8 cellular contexts compared by ENCODE assay signal in genomic region chr1:207454046-207454964, GRCh38. TPM values are rescaled to one million over a fixed set of nuclear protein-coding genes. Genes with fewer than 3 reads are reported as not detected.
A peak's percentile ranks its signal among the peaks of the same experiment; 100 is the strongest.
DNase-seq lines count a peak whose midpoint lies in the region; ATAC-seq, FAIRE-seq and TF ChIP-seq lines count a peak whose summit lies in the region.

Gene CR2, plus strand, starts transcription at chr1:207454328. Its CDS starts 91 bp downstream, at chr1:207454419.

- TF ChIP-seq CTCF in HEK293 (tag by site-specific recombination; IDR thresholded peaks at IDR 0.05) (peak; percentile 89), foreskin keratinocyte (conservative IDR thresholded peaks at IDR 0.05) (peak; percentile 23), tibial nerve (IDR thresholded peaks at IDR 0.05) (peak in 2 of 5 experiments; percentile 6 to 22)

- POLR2A ChIA-PET in HEK293 (lab: Yijun Ruan, JAX) = no interaction called here

- peaks cover 100% of the 10 kb centered on the region for H3K27me3 ChIP-seq in foreskin keratinocyte
- H3K27me3 ChIP-seq in neuron (ENCODE audit: insufficient read depth, low read length) = peaks cover 55% of the 10 kb centered on the region
- H3K27me3 ChIP-seq in tibial nerve = peaks cover 0 to 38% of the 10 kb centered on the region in 2 donors

- H3K4me1 ChIP-seq in HEK293 (ENCODE audit: control insufficient read depth, insufficient read depth, low read length) = no peaks in the 10 kb centered on the region
- H3K4me1 ChIP-seq in foreskin keratinocyte = no peaks in the 10 kb centered on the region
- no peaks in the 10 kb centered on the region for H3K4me1 ChIP-seq in neuron (ENCODE audit: insufficient read depth, low read length)
- H3K4me1 ChIP-seq in tibial nerve = peaks cover 0 to 17% (median 11%) of the 10 kb centered on the region in 4 donors

- H3K27ac ChIP-seq in HEK293 (ENCODE audit: extremely low read depth, low read depth, low read length) = no peak within 1 kb of the TSS; the same call in 1 of the 2 replicates
- no peak within 1 kb of the TSS for H3K27ac ChIP-seq in foreskin keratinocyte
- peak within 1 kb of the TSS in 1 of 4 donors; percentile 51 for H3K27ac ChIP-seq in tibial nerve

- H3K4me3 ChIP-seq in HEK293 (ENCODE audit: low read depth, low read length) = peak within 1 kb of the TSS; percentile 58
- H3K4me3 ChIP-seq in neuron (ENCODE audit: low read length) = no peak within 1 kb of the TSS
- peak within 1 kb of the TSS; percentile 7 to 56 (median 44) for H3K4me3 ChIP-seq in tibial nerve

- peak; percentile 81 for ATAC-seq in foreskin keratinocyte

- CTCF ChIA-PET in HEK293 (lab: Yijun Ruan, JAX) = interaction anchor here (0.6 to 4.0 kb wide), 9 partner anchors 10 to 56 kb away, joined by 3 to 16 read pairs (median 6); partner anchors contain the start of gene CR1

- peak; percentile 53 for DNase-seq in GM12892 (ENCODE audit: insufficient read length)
- peak; percentile 36 for DNase-seq in NCI-H1105 treated with DMSO at 0.1 percent for 48 hours (lab: John Stamatoyannopoulos, UW)
- peak; percentile 9 for DNase-seq in activated T-cell treated with anti-CD3 and anti-CD28 coated beads for 1 hour (ENCODE audit: low read depth)
- DNase-seq in foreskin keratinocyte = no peak
- DNase-seq in tibial nerve (ENCODE audit: low spot score in 2 of 2) = peak in 1 of 2 donors; percentile 5
- DNase-seq in SHP77 (lab: John Stamatoyannopoulos, UW) = no peak

- FAIRE-seq in GM12892 (lab: Jason Lieb, UNC) = peak; percentile 84

- peak within 1 kb of the TSS; percentile 58 for H2AFZ ChIP-seq in neuron (ENCODE audit: low read depth, low read length)

- H3K9me3 ChIP-seq in HEK293 (ENCODE audit: control insufficient read depth, insufficient read depth, low read depth, low read length) (no peaks in the 10 kb centered on the region), neuron (ENCODE audit: low read length) (no peaks in the 10 kb centered on the region), tibial nerve (no peaks in the 10 kb centered on the region)

- TF ChIP-seq EP300 in tibial nerve (IDR thresholded peaks at IDR 0.05) = no peak

- TF ChIP-seq POLR2A in GM12892 (IDR thresholded peaks at IDR 0.05; ENCODE audit: low read depth, low read length) (peak; percentile 90), tibial nerve (IDR thresholded peaks at IDR 0.05) (no peak)

- H3K36me3 ChIP-seq in HEK293 (ENCODE audit: control insufficient read depth in 2 of 2, insufficient read depth in 1 of 2, low read length in 2 of 2) (no peaks in the 10 kb centered on the region), neuron (ENCODE audit: insufficient read depth, low read length) (no peaks in the 10 kb centered on the region), tibial nerve (no peaks in the 10 kb centered on the region)

- 2 to 3% methylated on average over 34 to 54 of the region's 75 CpGs for WGBS in tibial nerve, 2 donors

TF ChIP-seq in HEK293, 187 proteins besides CTCF, POLR2A, EP300 and RAD21 (continues in another document):
- TF ChIP-seq, protein P1, sequence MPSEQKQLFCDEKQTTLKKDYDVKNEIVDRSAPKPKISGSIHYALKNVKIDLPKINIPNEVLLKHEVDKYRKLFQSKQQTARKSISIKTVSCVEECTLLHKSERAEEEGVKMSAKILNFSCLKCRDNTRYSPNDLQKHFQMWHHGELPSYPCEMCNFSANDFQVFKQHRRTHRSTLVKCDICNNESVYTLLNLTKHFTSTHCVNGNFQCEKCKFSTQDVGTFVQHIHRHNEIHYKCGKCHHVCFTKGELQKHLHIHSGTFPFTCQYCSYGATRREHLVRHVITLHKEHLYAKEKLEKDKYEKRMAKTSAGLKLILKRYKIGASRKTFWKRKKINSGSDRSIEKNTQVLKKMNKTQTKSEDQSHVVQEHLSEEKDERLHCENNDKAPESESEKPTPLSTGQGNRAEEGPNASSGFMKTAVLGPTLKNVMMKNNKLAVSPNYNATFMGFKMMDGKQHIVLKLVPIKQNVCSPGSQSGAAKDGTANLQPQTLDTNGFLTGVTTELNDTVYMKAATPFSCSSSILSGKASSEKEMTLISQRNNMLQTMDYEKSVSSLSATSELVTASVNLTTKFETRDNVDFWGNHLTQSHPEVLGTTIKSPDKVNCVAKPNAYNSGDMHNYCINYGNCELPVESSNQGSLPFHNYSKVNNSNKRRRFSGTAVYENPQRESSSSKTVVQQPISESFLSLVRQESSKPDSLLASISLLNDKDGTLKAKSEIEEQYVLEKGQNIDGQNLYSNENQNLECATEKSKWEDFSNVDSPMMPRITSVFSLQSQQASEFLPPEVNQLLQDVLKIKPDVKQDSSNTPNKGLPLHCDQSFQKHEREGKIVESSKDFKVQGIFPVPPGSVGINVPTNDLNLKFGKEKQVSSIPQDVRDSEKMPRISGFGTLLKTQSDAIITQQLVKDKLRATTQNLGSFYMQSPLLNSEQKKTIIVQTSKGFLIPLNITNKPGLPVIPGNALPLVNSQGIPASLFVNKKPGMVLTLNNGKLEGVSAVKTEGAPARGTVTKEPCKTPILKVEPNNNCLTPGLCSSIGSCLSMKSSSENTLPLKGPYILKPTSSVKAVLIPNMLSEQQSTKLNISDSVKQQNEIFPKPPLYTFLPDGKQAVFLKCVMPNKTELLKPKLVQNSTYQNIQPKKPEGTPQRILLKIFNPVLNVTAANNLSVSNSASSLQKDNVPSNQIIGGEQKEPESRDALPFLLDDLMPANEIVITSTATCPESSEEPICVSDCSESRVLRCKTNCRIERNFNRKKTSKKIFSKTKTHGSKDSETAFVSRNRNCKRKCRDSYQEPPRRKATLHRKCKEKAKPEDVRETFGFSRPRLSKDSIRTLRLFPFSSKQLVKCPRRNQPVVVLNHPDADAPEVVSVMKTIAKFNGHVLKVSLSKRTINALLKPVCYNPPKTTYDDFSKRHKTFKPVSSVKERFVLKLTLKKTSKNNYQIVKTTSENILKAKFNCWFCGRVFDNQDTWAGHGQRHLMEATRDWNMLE (tag by site-specific recombination; conservative IDR thresholded peaks at IDR 0.05; ENCODE audit: low read depth) = no peak
- TF ChIP-seq ZNF24 (tag by site-specific recombination; IDR thresholded peaks at IDR 0.05) (0 out of 2 replicates have a peak, but pooled peaks have one; percentile 51), ZNF302 (tag by site-specific recombination; IDR thresholded peaks at IDR 0.05; ENCODE audit: low read depth) (no peak), ZNF341 (tag by site-specific recombination; IDR thresholded peaks at IDR 0.05; ENCODE audit: low read depth) (no peak), ZNF292 (tag by site-specific recombination; IDR thresholded peaks at IDR 0.05; ENCODE audit: borderline replicate concordance, low read depth) (no peak), KLF8 (tag by site-specific recombination; IDR thresholded peaks at IDR 0.05) (no peak; the same call in 1 of the 2 replicates), MZF1 (tag by site-specific recombination; IDR thresholded peaks at IDR 0.05; ENCODE audit: borderline replicate concordance) (no peak), ZIC2 (tag by site-specific recombination; IDR thresholded peaks at IDR 0.05) (peak; percentile 90)
- TF ChIP-seq, protein P2, sequence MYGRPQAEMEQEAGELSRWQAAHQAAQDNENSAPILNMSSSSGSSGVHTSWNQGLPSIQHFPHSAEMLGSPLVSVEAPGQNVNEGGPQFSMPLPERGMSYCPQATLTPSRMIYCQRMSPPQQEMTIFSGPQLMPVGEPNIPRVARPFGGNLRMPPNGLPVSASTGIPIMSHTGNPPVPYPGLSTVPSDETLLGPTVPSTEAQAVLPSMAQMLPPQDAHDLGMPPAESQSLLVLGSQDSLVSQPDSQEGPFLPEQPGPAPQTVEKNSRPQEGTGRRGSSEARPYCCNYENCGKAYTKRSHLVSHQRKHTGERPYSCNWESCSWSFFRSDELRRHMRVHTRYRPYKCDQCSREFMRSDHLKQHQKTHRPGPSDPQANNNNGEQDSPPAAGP (tag by site-specific recombination; IDR thresholded peaks at IDR 0.05) = peak; percentile 54; the same call in 1 of the 2 replicates
- TF ChIP-seq, protein P3, sequence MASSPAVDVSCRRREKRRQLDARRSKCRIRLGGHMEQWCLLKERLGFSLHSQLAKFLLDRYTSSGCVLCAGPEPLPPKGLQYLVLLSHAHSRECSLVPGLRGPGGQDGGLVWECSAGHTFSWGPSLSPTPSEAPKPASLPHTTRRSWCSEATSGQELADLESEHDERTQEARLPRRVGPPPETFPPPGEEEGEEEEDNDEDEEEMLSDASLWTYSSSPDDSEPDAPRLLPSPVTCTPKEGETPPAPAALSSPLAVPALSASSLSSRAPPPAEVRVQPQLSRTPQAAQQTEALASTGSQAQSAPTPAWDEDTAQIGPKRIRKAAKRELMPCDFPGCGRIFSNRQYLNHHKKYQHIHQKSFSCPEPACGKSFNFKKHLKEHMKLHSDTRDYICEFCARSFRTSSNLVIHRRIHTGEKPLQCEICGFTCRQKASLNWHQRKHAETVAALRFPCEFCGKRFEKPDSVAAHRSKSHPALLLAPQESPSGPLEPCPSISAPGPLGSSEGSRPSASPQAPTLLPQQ (tag by site-specific recombination; IDR thresholded peaks at IDR 0.05) = peak; percentile 75; the same call in 1 of the 2 replicates
- TF ChIP-seq, protein P4, sequence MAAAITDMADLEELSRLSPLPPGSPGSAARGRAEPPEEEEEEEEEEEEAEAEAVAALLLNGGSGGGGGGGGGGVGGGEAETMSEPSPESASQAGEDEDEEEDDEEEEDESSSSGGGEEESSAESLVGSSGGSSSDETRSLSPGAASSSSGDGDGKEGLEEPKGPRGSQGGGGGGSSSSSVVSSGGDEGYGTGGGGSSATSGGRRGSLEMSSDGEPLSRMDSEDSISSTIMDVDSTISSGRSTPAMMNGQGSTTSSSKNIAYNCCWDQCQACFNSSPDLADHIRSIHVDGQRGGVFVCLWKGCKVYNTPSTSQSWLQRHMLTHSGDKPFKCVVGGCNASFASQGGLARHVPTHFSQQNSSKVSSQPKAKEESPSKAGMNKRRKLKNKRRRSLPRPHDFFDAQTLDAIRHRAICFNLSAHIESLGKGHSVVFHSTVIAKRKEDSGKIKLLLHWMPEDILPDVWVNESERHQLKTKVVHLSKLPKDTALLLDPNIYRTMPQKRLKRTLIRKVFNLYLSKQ (tag by site-specific recombination; IDR thresholded peaks at IDR 0.05; ENCODE audit: borderline replicate concordance) = no peak

RNA-seq across cellular contexts. Expression of gene CR2, which starts in this region (rescaled TPM):
- polyA plus RNA-seq in GM12892 (2012; ENCODE audit: missing spikeins) = 90.6 TPM
- total RNA-seq in foreskin keratinocyte (not detected in 2 replicates), tibial nerve (not detected)
- polyA plus RNA-seq in foreskin keratinocyte = not detected in 2 replicates

Comparison
In these comparisons a context has a peak if more than half of its experiments do, and no peak if none do; other contexts are left out.
1. Peak in ATAC-seq in foreskin keratinocyte; RNA of the gene not detected or under 1 TPM.
2. DNase-seq: peak in GM12892 (single experiment), NCI-H1105 treated with DMSO at 0.1 percent for 48 hours (single experiment) and activated T-cell treated with anti-CD3 and anti-CD28 coated beads for 1 hour (single experiment); none in foreskin keratinocyte (0 of 2) and SHP77 (0 of 2).